11 cellular contexts compared by ENCODE assay signal in the genomic region with DNA sequence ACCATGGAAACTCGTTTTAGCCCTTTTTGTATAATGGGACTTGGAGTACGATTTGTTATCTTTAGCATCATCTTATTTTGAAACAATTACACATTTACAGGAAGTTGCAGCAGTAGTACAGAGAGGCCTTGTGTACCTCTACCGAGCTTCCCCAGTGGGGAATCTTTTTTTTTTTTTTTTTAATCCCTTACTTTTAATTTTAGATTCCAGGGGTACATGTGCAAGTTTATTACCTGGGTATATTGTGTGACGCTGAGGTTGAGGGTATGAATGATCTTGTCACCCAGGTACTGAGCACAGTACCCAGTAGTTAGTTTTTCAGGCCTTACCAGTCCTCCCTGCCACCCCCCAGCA. TPM values are rescaled to one million over a fixed set of nuclear protein-coding genes. Genes with fewer than 3 reads are reported as not detected.
DNase-seq lines count a peak whose midpoint lies in the region; ATAC-seq and TF ChIP-seq lines count a peak whose summit lies in the region.
"Had no signal": no experiment of that assay in that cellular context is flagged by ENCODE, and none has a peak within 500 bp of the region (broad histone marks: within the 10 kb centered on the region; RNA-seq: fewer than 3 reads in every experiment).

No MANE protein-coding gene starts in this region.

- CTCF ChIA-PET in activated CD4-positive, alpha-beta T cell treated with anti-CD3 and anti-CD28 coated beads for 36 hours (lab: Charles Lee), result interaction anchor here (0.6 to 4.8 kb wide), 23 partner anchors 9 to 759 kb away, joined by 3 to 44 read pairs (median 6); partner anchors contain the start of genes HHAT and KCNH1
- CTCF ChIA-PET in IMR-90 (lab: Yijun Ruan, JAX), result interaction anchor here (0.8 to 4.2 kb wide), 7 partner anchors 9 to 32 kb away, joined by 3 to 23 read pairs (median 4); no protein-coding TSS in a partner anchor
- CTCF ChIA-PET in MCF 10A (lab: Yijun Ruan, JAX), result interaction anchor here (0.5 to 26.5 kb wide), 53 partner anchors 12 to 1699 kb away, joined by 3 to 812 read pairs (median 4); partner anchors contain the start of genes HHAT and KCNH1

- H4K5ac ChIP-seq in IMR-90 (ENCODE audit: low read depth, low read length), result peak overlapping the region; percentile 19; the same call in 1 of the 2 replicates

- H3K4me3 ChIP-seq in IMR-90 (ENCODE audit: insufficient read depth, low read depth, low read length) (no peak overlapping the region), osteoblast (ENCODE audit: insufficient read depth, low read length) (no peak overlapping the region), Peyer's patch (no peak overlapping the region), Karpas-422 (ENCODE audit: low read length) (no peak overlapping the region)
- H3K4me3 ChIP-seq: ovary, thyroid gland had no signal

- peak overlapping the region; percentile 14; the same call in 1 of the 2 replicates for H3K18ac ChIP-seq in IMR-90 (ENCODE audit: low read depth, low read length)

- POLR2A ChIA-PET in activated CD4-positive, alpha-beta T cell treated with anti-CD3 and anti-CD28 coated beads for 36 hours (lab: Charles Lee), result interaction anchor here (0.6 to 2.4 kb wide), 23 partner anchors 10 to 884 kb away, joined by 3 to 78 read pairs (median 5); partner anchors contain the start of genes HHAT, KCNH1 and TRAF3IP3
- POLR2A ChIA-PET in IMR-90 (lab: Charles Lee; ENCODE audit: unreplicated experiment) (interaction anchor here (1.0 kb wide), 1 partner anchor 12 kb away, joined by 10 read pairs; no protein-coding TSS in a partner anchor), MCF 10A (lab: Yijun Ruan, JAX) (interaction anchor here (0.6 to 4.8 kb wide), 24 partner anchors 9 to 1008 kb away, joined by 4 to 42 read pairs (median 8); partner anchors contain the start of genes HHAT and RCOR3)

- in situ Hi-C loops in IMR-90 (cut with MboI; ENCODE audit: low sequenced_read_pairs), result no loop called here

- dilution Hi-C loops in IMR-90 (cut with HindIII; ENCODE audit: low sequenced_read_pairs, unreplicated experiment), result no loop called here

- H3K4me1 ChIP-seq in IMR-90 (ENCODE audit: control insufficient read depth, insufficient read depth, low read length) (peaks cover 19% of the 10 kb centered on the region), osteoblast (ENCODE audit: insufficient read depth, low read length) (peaks cover 51% of the 10 kb centered on the region), Peyer's patch (no peaks in the 10 kb centered on the region), Karpas-422 (ENCODE audit: low read length) (no peaks in the 10 kb centered on the region)

- H2BK15ac ChIP-seq in IMR-90 (ENCODE audit: low read depth, low read length), result peak overlapping the region; percentile 34; the same call in 1 of the 3 replicates

- H3K9me3 Mint-ChIP-seq in activated CD4-positive, alpha-beta T cell treated with anti-CD3 and anti-CD28 coated beads for 36 hours (ENCODE audit: low read depth), result no peaks in the 10 kb centered on the region
- no peaks in the 10 kb centered on the region for H3K9me3 Mint-ChIP-seq in MCF 10A (ENCODE audit: unreplicated experiment)

- H3K4ac ChIP-seq in IMR-90 (ENCODE audit: low read depth, low read length), result 0 out of 2 replicates have a peak overlapping the region, but pooled peaks have one; percentile 12

- peaks cover 27% of the 10 kb centered on the region for H3K4me1 Mint-ChIP-seq in activated CD4-positive, alpha-beta T cell treated with anti-CD3 and anti-CD28 coated beads for 36 hours
- H3K4me1 Mint-ChIP-seq in MCF 10A (ENCODE audit: insufficient read depth, unreplicated experiment), result peaks cover 43% of the 10 kb centered on the region

- no peaks in the 10 kb centered on the region for H3K36me3 Mint-ChIP-seq in activated CD4-positive, alpha-beta T cell treated with anti-CD3 and anti-CD28 coated beads for 36 hours (ENCODE audit: low read depth)
- no peaks in the 10 kb centered on the region for H3K36me3 Mint-ChIP-seq in MCF 10A (ENCODE audit: insufficient read depth, unreplicated experiment)

- TF ChIP-seq POLR2A in IMR-90 (IDR thresholded peaks at IDR 0.05; ENCODE audit: low read depth, low read length) (no peak), Peyer's patch (IDR thresholded peaks at IDR 0.05) (no peak)

- no peak for ATAC-seq in activated CD4-positive, alpha-beta T cell treated with anti-CD3 and anti-CD28 coated beads for 36 hours
- ATAC-seq in IMR-90 (ENCODE audit: low read depth), result no peak

- BruUV-seq in IMR-90 (replicated peaks; lab: Mats Ljungman, UMichigan), result no TSS peak
- no TSS peak for BruUV-seq in MCF 10A (replicated peaks; lab: Mats Ljungman, UMichigan)

- no peaks in the 10 kb centered on the region for H3K9me3 ChIP-seq in IMR-90 (ENCODE audit: control insufficient read depth, insufficient read depth, low read length)
- H3K9me3 ChIP-seq in osteoblast (ENCODE audit: low read depth, low read length), result no peaks in the 10 kb centered on the region
- H3K9me3 ChIP-seq in Peyer's patch, result no peaks in the 10 kb centered on the region
- H3K9me3 ChIP-seq in Karpas-422 (ENCODE audit: low read length), result no peaks in the 10 kb centered on the region
- H3K9me3 ChIP-seq: ovary, thyroid gland had no signal

- no peak overlapping the region for H3K4me3 Mint-ChIP-seq in activated CD4-positive, alpha-beta T cell treated with anti-CD3 and anti-CD28 coated beads for 36 hours
- peak overlapping the region; percentile 57 for H3K4me3 Mint-ChIP-seq in MCF 10A (ENCODE audit: unreplicated experiment)

- no peak overlapping the region for H2BK20ac ChIP-seq in IMR-90 (ENCODE audit: low read depth, low read length)

- no peak overlapping the region for H3K9ac ChIP-seq in IMR-90 (ENCODE audit: low read depth, low read length)
- H3K9ac ChIP-seq in Karpas-422 (ENCODE audit: low read length), result no peak overlapping the region

- no peaks in the 10 kb centered on the region for H3K79me1 ChIP-seq in IMR-90 (ENCODE audit: low read depth in 1 of 2, low read length in 2 of 2)

- H3K9me1 ChIP-seq in IMR-90 (ENCODE audit: insufficient read depth, low read length), result peaks cover 4% of the 10 kb centered on the region

- TF ChIP-seq RAD21 in IMR-90 (IDR thresholded peaks at IDR 0.05; ENCODE audit: low read length), result no peak

- no peak for DNase-seq in activated CD4-positive, alpha-beta T cell treated with anti-CD3 and anti-CD28 coated beads for 36 hours
- DNase-seq in activated CD4-positive, alpha-beta T cell treated with anti-CD3 and anti-CD28 coated beads for 48 hours, result no peak
- DNase-seq in IMR-90, result no peak
- no peak for DNase-seq in MCF 10A (ENCODE audit: unreplicated experiment)
- DNase-seq in osteoblast (ENCODE audit: insufficient read length, low spot score, missing footprints), result no peak
- no peak for DNase-seq in Peyer's patch
- DNase-seq in Karpas-422, result no peak
- no peak for DNase-seq in foreskin melanocyte
- DNase-seq: KG1 had no signal

- TF ChIP-seq CTCF in IMR-90 (conservative IDR thresholded peaks at IDR 0.05; ENCODE audit: low read depth, low read length), result no peak
- TF ChIP-seq CTCF in MCF 10A (IDR thresholded peaks at IDR 0.05; ENCODE audit: unreplicated experiment), result no peak
- no peak for TF ChIP-seq CTCF in osteoblast (IDR thresholded peaks at IDR 0.05; ENCODE audit: extremely low read depth, low read depth, low read length)
- TF ChIP-seq CTCF in Peyer's patch (IDR thresholded peaks at IDR 0.05), result no peak

- H2BK5ac ChIP-seq in IMR-90 (ENCODE audit: low read depth, low read length, poor library complexity, severe bottlenecking), result peak overlapping the region; percentile 98

- H3K79me2 ChIP-seq in osteoblast (ENCODE audit: insufficient read depth, low read length), result no peaks in the 10 kb centered on the region
- no peaks in the 10 kb centered on the region for H3K79me2 ChIP-seq in Karpas-422 (ENCODE audit: low read length)

- intact Hi-C loops in activated CD4-positive, alpha-beta T cell treated with anti-CD3 and anti-CD28 coated beads for 36 hours (cut with DNase I, micrococcal nuclease), result loop anchor here (1.0 to 2.0 kb wide), 8 partner anchors 26 to 884 kb away; partner anchors contain the start of gene RCOR3 (in 1 of the 2)
- intact Hi-C loops in IMR-90 (cut with micrococcal nuclease) (loop anchor here (1.0 kb wide), 1 partner anchor 26 kb away; no protein-coding TSS in a partner anchor), MCF 10A (cut with micrococcal nuclease) (loop anchor here (1.0 to 5.0 kb wide), 5 partner anchors 26 to 883 kb away; partner anchors contain the start of genes RCOR3 and SERTAD4)

- H3K9me2 ChIP-seq in Karpas-422 (replicated peaks; ENCODE audit: insufficient read depth, low read length), result no peaks in the 10 kb centered on the region

- H3K4me2 ChIP-seq in IMR-90 (ENCODE audit: low read depth, low read length), result peak overlapping the region; percentile 83; the same call in 1 of the 2 replicates
- peak overlapping the region; percentile 49 for H3K4me2 ChIP-seq in osteoblast (ENCODE audit: insufficient read depth, low read length)
- no peak overlapping the region for H3K4me2 ChIP-seq in Karpas-422 (ENCODE audit: low read depth, low read length, poor library complexity, severe bottlenecking)

- no peak overlapping the region for H4K91ac ChIP-seq in IMR-90 (ENCODE audit: insufficient read depth, low read depth, low read length)

- no peak overlapping the region for H3K14ac ChIP-seq in IMR-90 (replicated peaks; ENCODE audit: low read depth, low read length)

- H2AK5ac ChIP-seq in IMR-90 (ENCODE audit: low read depth, low read length), result peak overlapping the region; percentile 32; the same call in 1 of the 2 replicates

- H4K20me1 ChIP-seq in IMR-90 (ENCODE audit: insufficient read depth, low read length) (no peaks in the 10 kb centered on the region), osteoblast (ENCODE audit: insufficient read depth, low read length) (no peaks in the 10 kb centered on the region), Karpas-422 (ENCODE audit: insufficient read depth, low read depth, low read length) (no peaks in the 10 kb centered on the region)

- H2BK120ac ChIP-seq in IMR-90 (ENCODE audit: low read depth, low read length), result peak overlapping the region; percentile 41; the same call in 1 of the 2 replicates

- H3K27me3 ChIP-seq in IMR-90 (ENCODE audit: control insufficient read depth, insufficient read depth, low read length) (no peaks in the 10 kb centered on the region), osteoblast (ENCODE audit: insufficient read depth, low read length) (no peaks in the 10 kb centered on the region), Peyer's patch (no peaks in the 10 kb centered on the region), Karpas-422 (ENCODE audit: low read length) (no peaks in the 10 kb centered on the region)
- H3K27me3 ChIP-seq: ovary, thyroid gland had no signal

- H2AFZ ChIP-seq in IMR-90 (replicated peaks; ENCODE audit: low read length, poor library complexity), result no peak overlapping the region
- no peak overlapping the region for H2AFZ ChIP-seq in osteoblast (ENCODE audit: low read length)
- H2AFZ ChIP-seq in Karpas-422 (ENCODE audit: low read length), result no peak overlapping the region

- H3K27me3 Mint-ChIP-seq in activated CD4-positive, alpha-beta T cell treated with anti-CD3 and anti-CD28 coated beads for 36 hours, result no peaks in the 10 kb centered on the region
- no peaks in the 10 kb centered on the region for H3K27me3 Mint-ChIP-seq in MCF 10A (ENCODE audit: insufficient read depth, unreplicated experiment)

- H2AK9ac ChIP-seq in IMR-90 (replicated peaks; ENCODE audit: low read depth, low read length, poor library complexity), result no peak overlapping the region

- H3K56ac ChIP-seq in IMR-90 (ENCODE audit: extremely low read depth, insufficient read depth, low read length), result no peak overlapping the region

- WGBS in IMR-90 (ENCODE audit: extremely low coverage in 2 of 2, insufficient read length in 1 of 2), 2 experiments, result no CpG with 5 or more reads among the region's 4 CpGs

- H3K23ac ChIP-seq in IMR-90 (ENCODE audit: low read depth, low read length), result no peak overlapping the region

- peak overlapping the region in 1 of 2 experiments; percentile 33; a peak in 1 of 4 replicates for H4K8ac ChIP-seq in IMR-90 (ENCODE audit: low read depth in 2 of 2, low read length in 2 of 2)

- H3K27ac ChIP-seq in IMR-90 (ENCODE audit: insufficient read depth, low read length) (no peak overlapping the region), osteoblast (ENCODE audit: low read depth, low read length) (peak overlapping the region; percentile 97), Peyer's patch (no peak overlapping the region), Karpas-422 (ENCODE audit: low read length) (no peak overlapping the region)
- H3K27ac ChIP-seq: ovary, thyroid gland had no signal

- no peaks in the 10 kb centered on the region for H3K36me3 ChIP-seq in IMR-90 (ENCODE audit: control insufficient read depth, insufficient read depth, low read length)
- no peaks in the 10 kb centered on the region for H3K36me3 ChIP-seq in osteoblast (ENCODE audit: insufficient read depth, low read length)
- H3K36me3 ChIP-seq in Peyer's patch, result no peaks in the 10 kb centered on the region
- H3K36me3 ChIP-seq in Karpas-422 (ENCODE audit: insufficient read depth, low read length), result no peaks in the 10 kb centered on the region
- H3K36me3 ChIP-seq: ovary, thyroid gland had no signal

- peak overlapping the region; percentile 82 for H3K27ac Mint-ChIP-seq in activated CD4-positive, alpha-beta T cell treated with anti-CD3 and anti-CD28 coated beads for 36 hours
- H3K27ac Mint-ChIP-seq in MCF 10A (ENCODE audit: low read depth, unreplicated experiment), result peak overlapping the region; percentile 100

RNA-seq across cellular contexts. Expression of gene HHAT, which starts 45.9 kb away (rescaled TPM):
- under 1 TPM; 0.82 to 0.84 TPM for total RNA-seq in activated CD4-positive, alpha-beta T cell treated with anti-CD3 and anti-CD28 coated beads for 36 hours
- total RNA-seq in IMR-90 (2012; rRNA removed) (2.5 and 2.8 TPM in 2 replicates), MCF 10A (2022) (4.6 and 4.9 TPM in 2 replicates), osteoblast (5.1 and 7.4 TPM in 2 replicates), Peyer's patch (10 to 100 TPM in 1 of 4 donors, 1 to 10 TPM in 3; 2.3 to 16.9 (median 7.3) TPM)
- 1.2 and 1.7 TPM in 2 replicates for polyA plus RNA-seq in IMR-90 (2012; rRNA removed)
- polyA plus RNA-seq in IMR-90 (2012; cell fraction: cytosol; rRNA removed), result 1.0 and 2.5 TPM in 2 replicates
- 1.1 and 1.9 TPM in 2 replicates for polyA plus RNA-seq in IMR-90 (2012; cell fraction: nucleus; rRNA removed; ENCODE audit: low replicate concordance)
- 1.4 and 2.3 TPM in 2 replicates for total RNA-seq in Karpas-422 (2014; rRNA removed; shearing (Covaris generic); ENCODE audit: low replicate concordance)
